Comparison of ENCODE assay signal across 32 cellular contexts in genomic region chr4:116838609-116839008, GRCh38.
"Had no signal": no experiment of that assay in that cellular context is flagged by ENCODE, and none has a peak within 500 bp of the region (broad histone marks: within the 10 kb centered on the region; RNA-seq: fewer than 3 reads in every experiment).

No MANE protein-coding gene starts in this region.

- H3K4me1 ChIP-seq: ascending aorta had no signal

- ATAC-seq: activated CD8-positive, alpha-beta T cell treated with anti-CD3 and anti-CD28 coated beads for 36 hours; activated naive CD8-positive, alpha-beta T cell treated with anti-CD3 and anti-CD28 coated beads, Interleukin-2, amount 50 U/mL, for 24 hours had no signal

- H3K4me3 Mint-ChIP-seq: activated B cell treated with CpG ODN at 0.5 μM for 24 hours; activated CD4-positive, alpha-beta memory T cell treated with anti-CD3 and anti-CD28 coated beads for 36 hours; activated CD4-positive, alpha-beta T cell treated with anti-CD3 and anti-CD28 coated beads, Interleukin-2, amount 10 ng/mL, durations not matched to agents 24 days and 14 days; activated CD8-positive, alpha-beta T cell treated with anti-CD3 and anti-CD28 coated beads for 36 hours; activated naive CD4-positive, alpha-beta T cell treated with anti-CD3 and anti-CD28 coated beads, Interleukin-2, amount 10 ng/mL, durations not matched to agents 7 days and 5 days; activated naive CD4-positive, alpha-beta T cell treated with anti-CD3 and anti-CD28 coated beads, Interleukin-2, amount 50 U/mL, for 24 hours; activated naive CD8-positive, alpha-beta T cell; activated naive CD8-positive, alpha-beta T cell treated with anti-CD3 and anti-CD28 coated beads, Interleukin-2, amount 10 ng/mL, durations not matched to agents 7 days and 5 days; activated naive CD8-positive, alpha-beta T cell treated with anti-CD3 and anti-CD28 coated beads, Interleukin-2, amount 50 U/mL, for 24 hours; activated T-cell treated with anti-CD3 and anti-CD28 coated beads, Interleukin-2, amount 50 U/mL, for 24 hours; brain; central memory CD8-positive, alpha-beta T cell; T-helper 1 cell treated with Interleukin-12 subunit alpha and Interleukin-12 subunit beta and Interleukin-4 antibody, amounts not matched to agents 30 μg/mL and 1 μg/mL, for 36 hours; T-helper 2 cell treated with Interferon-gamma antibody and Interleukin-4, amounts not matched to agents 5 μg/mL and 100 μg/mL, for 36 hours had no signal

- H3K36me3 ChIP-seq: ascending aorta, cardiac muscle cell had no signal

- DNase-seq: activated B cell treated with CpG ODN at 0.5 μM for 24 hours; activated CD4-positive, alpha-beta memory T cell treated with anti-CD3 and anti-CD28 coated beads for 36 hours; activated CD4-positive, alpha-beta T cell treated with anti-CD3 and anti-CD28 coated beads for 4 hours; activated CD4-positive, alpha-beta T cell treated with anti-CD3 and anti-CD28 coated beads, Interleukin-2, amount 10 ng/mL, durations not matched to agents 24 days and 14 days; activated CD4-positive, alpha-beta T cell treated with anti-CD3 and anti-CD28 coated beads, Interleukin-2, amount 50 U/mL, for 1 hour; activated CD4-positive, alpha-beta T cell treated with anti-CD3 and anti-CD28 coated beads, Interleukin-2, amount 50 U/mL, for 4 hours; activated CD4-positive, CD25-positive, alpha-beta regulatory T cell treated with anti-CD3 and anti-CD28 coated beads, Interleukin-2, amount 50 U/mL, for 72 hours; activated CD8-positive, alpha-beta memory T cell treated with anti-CD3 and anti-CD28 coated beads, Interleukin-2, amount 50 U/mL, for 48 hours; activated CD8-positive, alpha-beta T cell treated with anti-CD3 and anti-CD28 coated beads for 36 hours; activated effector memory CD4-positive, alpha-beta T cell treated with Interleukin-2 at 50 U/mL for 16 hours; activated gamma-delta T cell; activated naive CD4-positive, alpha-beta T cell treated with anti-CD3 and anti-CD28 coated beads, Interleukin-2, amount 10 ng/mL, durations not matched to agents 7 days and 5 days; activated naive CD4-positive, alpha-beta T cell treated with Interleukin-2 at 50 U/mL for 16 hours; activated naive CD8-positive, alpha-beta T cell treated with anti-CD3 and anti-CD28 coated beads, Interleukin-2, amount 10 ng/mL, durations not matched to agents 7 days and 5 days; activated naive CD8-positive, alpha-beta T cell treated with anti-CD3 and anti-CD28 coated beads, Interleukin-2, amount 50 U/mL, for 24 hours; activated T-cell treated with anti-CD3 and anti-CD28 coated beads, Interleukin-2, amount 50 U/mL, for 24 hours; activated T-cell treated with anti-CD3 and anti-CD28 coated beads, Interleukin-2, amount 50 U/mL, for 48 hours; amygdala; anterior cingulate cortex; T-helper 1 cell; T-helper 2 cell; T-helper 9 cell had no signal

- H3K27me3 Mint-ChIP-seq: activated B cell treated with CpG ODN at 0.5 μM for 24 hours; activated CD4-positive, alpha-beta memory T cell treated with anti-CD3 and anti-CD28 coated beads for 36 hours; activated CD4-positive, alpha-beta T cell treated with anti-CD3 and anti-CD28 coated beads, Interleukin-2, amount 10 ng/mL, durations not matched to agents 24 days and 14 days; activated CD8-positive, alpha-beta T cell treated with anti-CD3 and anti-CD28 coated beads for 36 hours; activated naive CD4-positive, alpha-beta T cell treated with anti-CD3 and anti-CD28 coated beads, Interleukin-2, amount 10 ng/mL, durations not matched to agents 7 days and 5 days; activated naive CD4-positive, alpha-beta T cell treated with anti-CD3 and anti-CD28 coated beads, Interleukin-2, amount 50 U/mL, for 24 hours; activated naive CD8-positive, alpha-beta T cell; activated naive CD8-positive, alpha-beta T cell treated with anti-CD3 and anti-CD28 coated beads, Interleukin-2, amount 10 ng/mL, durations not matched to agents 7 days and 5 days; activated naive CD8-positive, alpha-beta T cell treated with anti-CD3 and anti-CD28 coated beads, Interleukin-2, amount 50 U/mL, for 24 hours; activated T-cell treated with anti-CD3 and anti-CD28 coated beads, Interleukin-2, amount 50 U/mL, for 24 hours; brain; central memory CD8-positive, alpha-beta T cell had no signal

- H3K27ac Mint-ChIP-seq: activated B cell treated with CpG ODN at 0.5 μM for 24 hours; activated CD4-positive, alpha-beta memory T cell treated with anti-CD3 and anti-CD28 coated beads for 36 hours; activated CD4-positive, alpha-beta T cell treated with anti-CD3 and anti-CD28 coated beads, Interleukin-2, amount 10 ng/mL, durations not matched to agents 24 days and 14 days; activated CD8-positive, alpha-beta T cell treated with anti-CD3 and anti-CD28 coated beads for 36 hours; activated naive CD4-positive, alpha-beta T cell treated with anti-CD3 and anti-CD28 coated beads, Interleukin-2, amount 10 ng/mL, durations not matched to agents 7 days and 5 days; activated naive CD4-positive, alpha-beta T cell treated with anti-CD3 and anti-CD28 coated beads, Interleukin-2, amount 50 U/mL, for 24 hours; activated naive CD8-positive, alpha-beta T cell; activated naive CD8-positive, alpha-beta T cell treated with anti-CD3 and anti-CD28 coated beads, Interleukin-2, amount 10 ng/mL, durations not matched to agents 7 days and 5 days; activated naive CD8-positive, alpha-beta T cell treated with anti-CD3 and anti-CD28 coated beads, Interleukin-2, amount 50 U/mL, for 24 hours; activated T-cell treated with anti-CD3 and anti-CD28 coated beads, Interleukin-2, amount 50 U/mL, for 24 hours; activated T-helper 2 cell treated with anti-CD3 and anti-CD28 coated beads, Interferon-gamma antibody, Interleukin-2, Interleukin-4, amounts not matched to agents 10 μg/mL and 5 μg/mL and 100 μg/mL, durations not matched to agents 14 hours and 24 hours and 36 hours; brain; T-helper 1 cell treated with Interleukin-12 subunit alpha and Interleukin-12 subunit beta and Interleukin-4 antibody, amounts not matched to agents 30 μg/mL and 1 μg/mL, for 36 hours; T-helper 2 cell treated with Interferon-gamma antibody and Interleukin-4, amounts not matched to agents 5 μg/mL and 100 μg/mL, for 36 hours had no signal

- H3K4me3 ChIP-seq: ascending aorta, cardiac muscle cell had no signal

- H3K9me3 Mint-ChIP-seq: activated CD4-positive, alpha-beta T cell treated with anti-CD3 and anti-CD28 coated beads, Interleukin-2, amount 10 ng/mL, durations not matched to agents 24 days and 14 days; activated naive CD8-positive, alpha-beta T cell treated with anti-CD3 and anti-CD28 coated beads, Interleukin-2, amount 10 ng/mL, durations not matched to agents 7 days and 5 days; activated T-helper 2 cell treated with anti-CD3 and anti-CD28 coated beads, Interferon-gamma antibody, Interleukin-2, Interleukin-4, amounts not matched to agents 10 μg/mL and 5 μg/mL and 100 μg/mL, durations not matched to agents 14 hours and 24 hours and 36 hours; T-helper 1 cell treated with Interleukin-12 subunit alpha and Interleukin-12 subunit beta and Interleukin-4 antibody, amounts not matched to agents 30 μg/mL and 1 μg/mL, for 36 hours had no signal

- H3K9me3 ChIP-seq: ascending aorta had no signal

- H3K4me1 Mint-ChIP-seq: activated B cell treated with CpG ODN at 0.5 μM for 24 hours; activated CD4-positive, alpha-beta T cell treated with anti-CD3 and anti-CD28 coated beads, Interleukin-2, amount 10 ng/mL, durations not matched to agents 24 days and 14 days; activated naive CD4-positive, alpha-beta T cell treated with anti-CD3 and anti-CD28 coated beads, Interleukin-2, amount 10 ng/mL, durations not matched to agents 7 days and 5 days; activated naive CD4-positive, alpha-beta T cell treated with anti-CD3 and anti-CD28 coated beads, Interleukin-2, amount 50 U/mL, for 24 hours; activated naive CD8-positive, alpha-beta T cell treated with anti-CD3 and anti-CD28 coated beads, Interleukin-2, amount 10 ng/mL, durations not matched to agents 7 days and 5 days; activated naive CD8-positive, alpha-beta T cell treated with anti-CD3 and anti-CD28 coated beads, Interleukin-2, amount 50 U/mL, for 24 hours; brain; central memory CD8-positive, alpha-beta T cell had no signal

- H3K36me3 Mint-ChIP-seq: activated CD4-positive, alpha-beta memory T cell treated with anti-CD3 and anti-CD28 coated beads for 36 hours; activated naive CD4-positive, alpha-beta T cell treated with anti-CD3 and anti-CD28 coated beads, Interleukin-2, amount 10 ng/mL, durations not matched to agents 7 days and 5 days; activated naive CD4-positive, alpha-beta T cell treated with anti-CD3 and anti-CD28 coated beads, Interleukin-2, amount 50 U/mL, for 24 hours; activated naive CD8-positive, alpha-beta T cell; activated naive CD8-positive, alpha-beta T cell treated with anti-CD3 and anti-CD28 coated beads, Interleukin-2, amount 10 ng/mL, durations not matched to agents 7 days and 5 days; brain had no signal

- H3K27me3 ChIP-seq: ascending aorta, cardiac muscle cell had no signal

- H3K27ac ChIP-seq: ascending aorta, cardiac muscle cell, VCaP had no signal
